In the genomic region with DNA sequence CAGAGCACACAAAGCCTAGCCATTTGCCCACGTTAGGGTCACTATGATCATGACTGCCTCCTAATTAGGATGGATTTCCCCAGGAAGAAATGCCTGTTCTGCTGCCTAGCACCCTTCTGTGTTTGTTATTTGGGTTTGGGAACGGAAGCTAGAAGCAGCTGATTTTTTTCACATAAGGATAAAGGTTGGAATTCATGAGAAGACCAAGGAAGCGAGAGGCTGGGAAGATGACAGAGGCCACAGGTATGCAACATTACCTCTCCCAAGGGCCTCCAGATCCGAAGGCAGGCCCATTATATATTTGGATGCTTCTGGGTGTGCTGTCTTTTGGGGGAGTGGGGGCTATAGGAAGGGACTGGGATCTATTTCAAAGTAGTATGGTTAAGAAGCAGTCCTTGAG, we compare ENCODE assay signal across 18 cellular contexts.
A peak's percentile ranks its signal among the peaks of the same experiment; 100 is the strongest.
DNase-seq lines count a peak whose midpoint lies in the region; TF ChIP-seq lines count a peak whose summit lies in the region.
"Had no signal": no experiment of that assay in that cellular context is flagged by ENCODE, and none has a peak within 500 bp of the region (broad histone marks: within the 10 kb centered on the region; RNA-seq: fewer than 3 reads in every experiment).

No MANE protein-coding gene starts in this region.

- H3K27me3 Mint-ChIP-seq in HFFc6 (ENCODE audit: insufficient read depth), result peaks cover 2% of the 10 kb centered on the region

- peaks cover 39% of the 10 kb centered on the region for H3K4me1 Mint-ChIP-seq in HFFc6 (ENCODE audit: low read depth)
- H3K4me1 Mint-ChIP-seq: CD4-positive, alpha-beta memory T cell had no signal

- DNase-seq in M059J (ENCODE audit: low read depth) (peak; percentile 64), astrocyte of the hippocampus (ENCODE audit: low read depth, low spot score) (peak; percentile 16), cerebellar cortex (ENCODE audit: low spot score) (no peak), HFFc6 (no peak), dedifferentiated amniotic fluid mesenchymal stem cell (ENCODE audit: extremely low spot score) (no peak)
- DNase-seq: 8988T; ACHN; AML-193; BE2C; CD4-positive, alpha-beta memory T cell; DMS79; EL; GDM1; H9 had no signal

- H3K27ac ChIP-seq in C4-2B, result peak overlapping the region; percentile 23; the same call in 1 of the 2 replicates
- H3K27ac ChIP-seq: A549; BLaER1 treated with 17β-estradiol and CSF1 and Interleukin-3, amounts not matched to agents 10 nM and 100 nM had no signal

- no peak for TF ChIP-seq CTCF in C4-2B (conservative IDR thresholded peaks at IDR 0.05)
- TF ChIP-seq CTCF in HFFc6 (IDR thresholded peaks at IDR 0.05), result no peak

- no peaks in the 10 kb centered on the region for H3K9me3 Mint-ChIP-seq in HFFc6
- H3K9me3 Mint-ChIP-seq: GM23338, H9 had no signal

- H3K27ac Mint-ChIP-seq in HFFc6, result no peak overlapping the region
- H3K27ac Mint-ChIP-seq: CD4-positive, alpha-beta memory T cell; GM23338; H9 had no signal

- no peak overlapping the region for H3K4me3 Mint-ChIP-seq in HFFc6
- H3K4me3 Mint-ChIP-seq: CD4-positive, alpha-beta memory T cell; GM23338; H9 had no signal

- H3K36me3 Mint-ChIP-seq in HFFc6 (ENCODE audit: low read depth), result no peaks in the 10 kb centered on the region
- H3K36me3 Mint-ChIP-seq: CD4-positive, alpha-beta memory T cell had no signal

Comparison
In these comparisons a context has a peak if more than half of its experiments do, and no peak if none do; other contexts are left out.
1. DNase-seq: peak in M059J (single experiment) and astrocyte of the hippocampus (single experiment); none in cerebellar cortex (single experiment), HFFc6 (single experiment) and dedifferentiated amniotic fluid mesenchymal stem cell (single experiment).